ENCODE assay signal across 23 cellular contexts in genomic region chr1:170583186-170583585, GRCh38.
"Had no signal": no experiment of that assay in that cellular context is flagged by ENCODE, and none has a peak within 500 bp of the region (broad histone marks: within the 10 kb centered on the region; RNA-seq: fewer than 3 reads in every experiment).

No MANE protein-coding gene starts in this region.

- DNase-seq: activated B cell treated with CpG ODN at 0.5 μM for 24 hours; activated CD8-positive, alpha-beta memory T cell treated with anti-CD3 and anti-CD28 coated beads, Interleukin-2, amount 10 ng/mL, durations not matched to agents 7 days and 5 days; activated CD8-positive, alpha-beta T cell treated with anti-CD3 and anti-CD28 coated beads, Interleukin-2, amount 10 ng/mL, durations not matched to agents 7 days and 5 days; activated naive CD8-positive, alpha-beta T cell treated with anti-CD3 and anti-CD28 coated beads, Interleukin-2, amount 50 U/mL, for 24 hours; activated T-cell treated with anti-CD3 and anti-CD28 coated beads, Interleukin-2, amount 50 U/mL, for 48 hours; amygdala; endodermal cell; foreskin melanocyte; heart right ventricle; kidney glomerular epithelial cell; left lung; lower lobe of right lung; mesendoderm; natural killer cell; stimulated activated CD4-positive, alpha-beta T cell treated with anti-CD3 and anti-CD28 coated beads, Interleukin-1b, Interleukin-23, amount 100 ng/mL, for 48 hours; stimulated activated naive B cell treated with anti-CD40 and anti-IgM and Interleukin-4, amounts not matched to agents 10 μg/mL and 1 μg/mL and 100 μg/mL, for 72 hours; tibial artery; upper lobe of right lung had no signal

- H3K27me3 ChIP-seq: breast epithelium, esophagus muscularis mucosa, heart right ventricle, left lung, right atrium auricular region, suprapubic skin, tibial artery, upper lobe of right lung had no signal

- H3K4me3 ChIP-seq: breast epithelium, esophagus muscularis mucosa, heart right ventricle, left lung, lower lobe of right lung, right atrium auricular region, smooth muscle cell, suprapubic skin, tibial artery, upper lobe of right lung had no signal

- H3K36me3 ChIP-seq: breast epithelium, esophagus muscularis mucosa, heart right ventricle, left lung, lower lobe of right lung, right atrium auricular region, suprapubic skin, tibial artery, upper lobe of right lung had no signal

- H3K4me1 ChIP-seq: breast epithelium, left lung, right atrium auricular region had no signal

- H3K9me3 ChIP-seq: breast epithelium, esophagus muscularis mucosa, heart right ventricle, left lung, lower lobe of right lung, right atrium auricular region, suprapubic skin, tibial artery, upper lobe of right lung had no signal

- H3K27ac ChIP-seq: breast epithelium, esophagus muscularis mucosa, heart right ventricle, left lung, lower lobe of right lung, right atrium auricular region, suprapubic skin, tibial artery, upper lobe of right lung had no signal

- H3K4me2 ChIP-seq: smooth muscle cell had no signal
